1 cellular context compared by ENCODE assay signal in the genomic region with DNA sequence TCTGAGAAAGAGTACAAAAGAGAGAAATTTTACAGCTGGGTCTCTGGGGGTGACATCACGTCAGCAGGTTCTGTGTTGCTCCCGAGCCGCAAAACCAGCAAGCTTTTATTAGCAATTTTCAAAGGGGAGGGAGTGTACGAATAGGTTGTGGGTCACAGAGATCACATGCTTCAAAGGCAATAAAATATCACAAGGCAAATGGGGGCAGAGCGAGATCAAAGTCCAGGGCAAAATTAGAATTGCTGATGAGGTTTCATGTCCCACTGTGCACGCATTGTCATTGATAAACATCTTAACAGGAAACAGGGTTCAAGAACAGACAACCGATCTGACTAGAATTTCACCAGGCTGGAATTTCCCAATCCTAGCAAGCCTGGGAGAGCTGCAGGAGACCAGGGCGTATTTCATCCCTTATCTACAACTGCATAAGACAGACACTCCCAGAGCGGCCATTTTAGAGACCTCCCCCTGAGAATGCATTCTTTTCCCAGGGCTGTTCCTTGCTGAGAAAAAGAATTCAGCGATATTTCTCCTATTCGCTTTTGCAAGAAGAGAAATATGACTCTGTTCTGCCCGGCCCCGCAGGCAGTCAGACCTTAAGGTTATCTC.
TF ChIP-seq lines count a peak whose summit lies in the region.

No MANE protein-coding gene starts in this region.

TF ChIP-seq in HepG2, 621 proteins besides CTCF, POLR2A, EP300 and RAD21:
- peak; percentile 87; the same call in 1 of the 2 replicates for TF ChIP-seq SETDB1 (CRISPR knock-in tag; IDR thresholded peaks at IDR 0.05; ENCODE audit: borderline replicate concordance)
